Comparison of ENCODE assay signal across 8 cellular contexts in genomic region chr5:68251386-68251785, GRCh38.
DNase-seq lines count a peak whose midpoint lies in the region; ATAC-seq and FAIRE-seq lines count a peak whose summit lies in the region.

No MANE protein-coding gene starts in this region.

- peak overlapping the region; percentile 32 to 73 for H3K27ac Mint-ChIP-seq in effector memory CD8-positive, alpha-beta T cell

- peak overlapping the region in 1 of 2 donors; percentile 34 for H3K4me3 Mint-ChIP-seq in effector memory CD8-positive, alpha-beta T cell

- peak; percentile 49 for ATAC-seq in effector memory CD8-positive, alpha-beta T cell (replicated peaks)
- ATAC-seq in GM21737 (IDR thresholded peaks at IDR 0.05; ENCODE audit: unreplicated experiment): no peak
- no peak for ATAC-seq in HG02571 (IDR thresholded peaks at IDR 0.05; ENCODE audit: unreplicated experiment)
- ATAC-seq in GM21786 (IDR thresholded peaks at IDR 0.05; ENCODE audit: unreplicated experiment): no peak

- no peaks in the 10 kb centered on the region for H3K27me3 Mint-ChIP-seq in effector memory CD8-positive, alpha-beta T cell

- peak overlapping the region in 18 of 21 experiments; percentile 3 to 81 (median 68) for H3K27ac ChIP-seq in skin epidermis

- H3K4me3 ChIP-seq in skin epidermis: no peak overlapping the region

- no peaks in the 10 kb centered on the region for H3K9me3 Mint-ChIP-seq in effector memory CD8-positive, alpha-beta T cell

- H3K4me1 Mint-ChIP-seq in effector memory CD8-positive, alpha-beta T cell (ENCODE audit: low read depth in 2 of 2): peaks cover 54 to 81% of the 10 kb centered on the region in 2 donors

- DNase-seq in CD1c-positive myeloid dendritic cell (ENCODE audit: extremely low spot score): peak; percentile 50
- peak; percentile 80 for DNase-seq in activated CD4-positive, alpha-beta T cell treated with anti-CD3 and anti-CD28 coated beads for 4 hours
- DNase-seq in effector memory CD8-positive, alpha-beta T cell: no peak
- DNase-seq in GM19239 (ENCODE audit: insufficient read length, low spot score): no peak

- FAIRE-seq in GM19239 (lab: Jason Lieb, UNC): no peak

- H3K36me3 Mint-ChIP-seq in effector memory CD8-positive, alpha-beta T cell (ENCODE audit: insufficient read depth): peaks cover 23% of the 10 kb centered on the region

Comparison
In these comparisons a context has a peak if more than half of its experiments do, and no peak if none do; other contexts are left out.
1. DNase-seq: peak in CD1c-positive myeloid dendritic cell (single experiment) and activated CD4-positive, alpha-beta T cell treated with anti-CD3 and anti-CD28 coated beads for 4 hours (2 of 2); none in effector memory CD8-positive, alpha-beta T cell (0 of 3) and GM19239 (single experiment).